Comparison of ENCODE assay signal across 9 cellular contexts in genomic region chr3:114659109-114660081, GRCh38.
DNase-seq lines count a peak whose midpoint lies in the region; TF ChIP-seq lines count a peak whose summit lies in the region.
"Had no signal": no experiment of that assay in that cellular context is flagged by ENCODE, and none has a peak within 500 bp of the region (broad histone marks: within the 10 kb centered on the region; RNA-seq: fewer than 3 reads in every experiment).

No MANE protein-coding gene starts in this region.

- H3K79me2 ChIP-seq in SK-N-SH (ENCODE audit: insufficient read depth), result no peaks in the 10 kb centered on the region

- peaks cover 6% of the 10 kb centered on the region for H3F3A ChIP-seq in SK-N-SH (replicated peaks; ENCODE audit: insufficient read depth)

- peak overlapping the region; percentile 58 to 85 (median 85) for H3K27ac Mint-ChIP-seq in nephron
- no peak overlapping the region for H3K27ac Mint-ChIP-seq in activated T-cell treated with anti-CD3 and anti-CD28 coated beads, Interleukin-2, amount 50 U/mL, for 24 hours

- H3K4me1 Mint-ChIP-seq in nephron, result peaks cover 21% of the 10 kb centered on the region
- H3K4me1 Mint-ChIP-seq in activated T-cell treated with anti-CD3 and anti-CD28 coated beads, Interleukin-2, amount 50 U/mL, for 24 hours (ENCODE audit: low read depth), result peaks cover 2% of the 10 kb centered on the region

- H4K20me1 ChIP-seq in SK-N-SH (ENCODE audit: insufficient read depth), result no peaks in the 10 kb centered on the region

- peak overlapping the region; percentile 68 to 85; a peak in 3 of 4 replicates for H3K27ac ChIP-seq in SK-N-SH (ENCODE audit: low read depth in 2 of 2, low read length in 1 of 2)
- H3K27ac ChIP-seq in uterus, result peak overlapping the region; percentile 63 to 91

- H3K9me3 Mint-ChIP-seq in nephron, result peaks cover 2% of the 10 kb centered on the region
- H3K9me3 Mint-ChIP-seq in activated T-cell treated with anti-CD3 and anti-CD28 coated beads, Interleukin-2, amount 50 U/mL, for 24 hours, result peaks cover 9% of the 10 kb centered on the region

- H3K4me1 ChIP-seq in SK-N-SH (ENCODE audit: control insufficient read depth in 1 of 2, insufficient read depth in 2 of 2, low read depth in 1 of 2, low read length in 1 of 2) (peaks cover 0 to 5% of the 10 kb centered on the region in 2 experiments; a peak in 3 of 4 replicates), uterus (no peaks in the 10 kb centered on the region)

- H3K36me3 ChIP-seq in SK-N-SH (replicated peaks in 1 of 2; ENCODE audit: control insufficient read depth in 1 of 2, insufficient read depth in 2 of 2, low read length in 1 of 2) (no peaks in the 10 kb centered on the region), uterus (no peaks in the 10 kb centered on the region)

- H3K27me3 ChIP-seq in SK-N-SH (ENCODE audit: insufficient read depth), result no peaks in the 10 kb centered on the region
- no peaks in the 10 kb centered on the region for H3K27me3 ChIP-seq in uterus

- DNase-seq in SK-N-SH (no peak), fibroblast of the aortic adventitia (ENCODE audit: low read depth) (peak; percentile 30), uterus (no peak), DMS79 (lab: John Stamatoyannopoulos, UW) (no peak), hepatic stellate cell (ENCODE audit: low spot score) (no peak)
- DNase-seq in activated T-cell treated with anti-CD3 and anti-CD28 coated beads, Interleukin-2, amount 50 U/mL, for 24 hours, result no peak
- DNase-seq: activated T-cell treated with anti-CD3 and anti-CD28 coated beads, Interleukin-2, amount 50 U/mL, for 1 hour; T-helper 9 cell had no signal

- TF ChIP-seq EP300 in SK-N-SH (IDR thresholded peaks at IDR 0.05; ENCODE audit: borderline replicate concordance in 1 of 2, low read depth in 1 of 2, low read length in 1 of 2), result no peak

- no peak for TF ChIP-seq RAD21 in SK-N-SH (IDR thresholded peaks at IDR 0.05; ENCODE audit: low read length)

- no peak for TF ChIP-seq POLR2A in uterus (IDR thresholded peaks at IDR 0.05)

- intact Hi-C loops in uterus (cut with DNase I; ENCODE audit: low total_unique reads), result no loop called here

- H3K9me2 ChIP-seq in SK-N-SH, result no peaks in the 10 kb centered on the region

- H3K4me3 Mint-ChIP-seq in nephron, result no peak overlapping the region
- H3K4me3 Mint-ChIP-seq in activated T-cell treated with anti-CD3 and anti-CD28 coated beads, Interleukin-2, amount 50 U/mL, for 24 hours, result no peak overlapping the region

- peak overlapping the region; percentile 42; the same call in 1 of the 2 replicates for H3K4me2 ChIP-seq in SK-N-SH

- 90% methylated on average over 5 of the region's 5 CpGs for WGBS in SK-N-SH (ENCODE audit: low lambda C conversion rate)

- CTCF ChIA-PET in SK-N-SH (lab: Yijun Ruan, JAX), result no interaction called here

- H3K27me3 Mint-ChIP-seq in nephron (ENCODE audit: low read depth), result no peaks in the 10 kb centered on the region
- no peaks in the 10 kb centered on the region for H3K27me3 Mint-ChIP-seq in activated T-cell treated with anti-CD3 and anti-CD28 coated beads, Interleukin-2, amount 50 U/mL, for 24 hours

- H3K36me3 Mint-ChIP-seq in nephron (ENCODE audit: low read depth), result peaks cover 22% of the 10 kb centered on the region
- peaks cover 11% of the 10 kb centered on the region for H3K36me3 Mint-ChIP-seq in activated T-cell treated with anti-CD3 and anti-CD28 coated beads, Interleukin-2, amount 50 U/mL, for 24 hours (ENCODE audit: low read depth)

- H3K4me3 ChIP-seq in SK-N-SH (ENCODE audit: low read depth in 2 of 2, low read length in 1 of 2), result no peak overlapping the region
- no peak overlapping the region for H3K4me3 ChIP-seq in fibroblast of the aortic adventitia (ENCODE audit: low read depth, low read length)
- H3K4me3 ChIP-seq in uterus, result no peak overlapping the region

- peak overlapping the region; percentile 15; the same call in 1 of the 2 replicates for H3K9ac ChIP-seq in SK-N-SH

- no peaks in the 10 kb centered on the region for H3K9me3 ChIP-seq in SK-N-SH
- H3K9me3 ChIP-seq in uterus, result peaks cover 0 to 3% of the 10 kb centered on the region in 2 donors

- POLR2A ChIA-PET in SK-N-SH (lab: Yijun Ruan, JAX), result no interaction called here

- TF ChIP-seq CTCF in SK-N-SH (IDR thresholded peaks at IDR 0.05) (no peak), fibroblast of the aortic adventitia (IDR thresholded peaks at IDR 0.05; ENCODE audit: insufficient read depth, low read length) (no peak), nephron (IDR thresholded peaks at IDR 0.05; ENCODE audit: unreplicated experiment in 3 of 3) (no peak), uterus (IDR thresholded peaks at IDR 0.05) (no peak)

- no peak overlapping the region for H2AFZ ChIP-seq in SK-N-SH (ENCODE audit: low read depth)

TF ChIP-seq in SK-N-SH, 30 proteins besides CTCF, POLR2A, EP300 and RAD21:
- TF ChIP-seq GATA2 (CRISPR knock-in tag; IDR thresholded peaks at IDR 0.05), result no peak
- no peak for TF ChIP-seq RFX5 (IDR thresholded peaks at IDR 0.05; ENCODE audit: low read length)
- TF ChIP-seq USF1 (IDR thresholded peaks at IDR 0.05; ENCODE audit: borderline replicate concordance, low read depth), result no peak
- no peak for TF ChIP-seq FOSL2 (IDR thresholded peaks at IDR 0.05; ENCODE audit: borderline replicate concordance, low read depth)
- TF ChIP-seq SMC3 (IDR thresholded peaks at IDR 0.05; ENCODE audit: low read depth, low read length), result no peak
- TF ChIP-seq RCOR1 (IDR thresholded peaks at IDR 0.05; ENCODE audit: low read length), result no peak
- no peak for TF ChIP-seq FOXJ3 (CRISPR knock-in tag; IDR thresholded peaks at IDR 0.05)
- TF ChIP-seq GABPA (IDR thresholded peaks at IDR 0.05; ENCODE audit: low read depth), result no peak
- no peak for TF ChIP-seq USF2 (IDR thresholded peaks at IDR 0.05; ENCODE audit: borderline replicate concordance, low read depth, low read length)
- TF ChIP-seq POLR2AphosphoS5 (IDR thresholded peaks at IDR 0.05; ENCODE audit: low read depth, low read length), result no peak
- TF ChIP-seq ZBTB33 (IDR thresholded peaks at IDR 0.05; ENCODE audit: borderline replicate concordance, low read depth), result no peak
- no peak for TF ChIP-seq TCF12 (IDR thresholded peaks at IDR 0.05)
- TF ChIP-seq ELF1 (IDR thresholded peaks at IDR 0.05), result no peak
- no peak for TF ChIP-seq RXRA (IDR thresholded peaks at IDR 0.05; ENCODE audit: borderline replicate concordance, low read depth)
- no peak for TF ChIP-seq TAF1 (IDR thresholded peaks at IDR 0.05; ENCODE audit: borderline replicate concordance, low read depth, low read length)
- no peak for TF ChIP-seq MXI1 (IDR thresholded peaks at IDR 0.05; ENCODE audit: low read depth, low read length)
- no peak for TF ChIP-seq EZH2phosphoT487 (IDR thresholded peaks at IDR 0.05; ENCODE audit: borderline replicate concordance, low read depth)
TF ChIP-seq in SK-N-SH: peak in this region for 0.
